Comparison of ENCODE assay signal across 8 cellular contexts in the genomic region with DNA sequence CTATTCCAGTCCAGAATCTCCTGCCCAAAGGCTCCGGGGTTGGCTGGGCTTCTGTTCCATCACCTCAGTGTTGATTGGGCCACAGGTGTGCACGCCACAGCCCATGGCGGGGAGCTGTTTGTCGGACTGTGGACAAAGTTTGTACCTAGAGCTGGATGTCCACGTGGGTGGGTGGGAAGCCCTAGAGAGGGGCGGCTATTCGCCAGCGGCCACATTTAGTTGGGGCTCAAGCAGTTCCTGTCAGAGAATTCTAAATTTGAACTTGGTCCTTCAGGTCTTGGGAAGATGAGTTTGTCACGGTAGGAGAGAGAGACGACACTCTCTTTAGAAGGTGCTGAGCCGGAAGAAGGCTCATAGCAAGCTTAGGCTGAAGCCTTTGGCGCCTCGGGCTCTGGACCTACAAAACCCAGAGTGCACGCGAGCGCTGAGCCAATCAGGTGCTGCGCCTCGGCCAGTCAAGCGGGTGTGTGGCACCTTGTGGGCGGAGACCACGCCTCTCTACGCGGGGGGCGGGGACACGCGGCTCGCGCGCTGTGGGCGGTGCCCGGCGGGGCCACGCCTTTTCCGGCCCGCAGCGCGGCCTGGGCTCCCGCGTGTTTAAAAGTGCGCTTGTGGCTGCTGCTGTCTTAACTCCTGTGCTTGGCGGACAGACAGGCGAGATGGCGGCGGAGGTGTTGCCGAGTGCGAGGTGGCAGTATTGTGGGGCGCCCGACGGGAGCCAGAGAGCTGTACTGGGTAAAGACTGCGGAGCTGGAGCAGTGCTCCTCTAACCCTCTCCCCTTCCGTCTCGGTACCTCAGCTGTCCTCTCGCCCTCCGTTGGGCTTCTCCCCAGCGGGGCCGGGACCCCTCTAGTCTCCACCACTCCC. TPM values are rescaled to one million over a fixed set of nuclear protein-coding genes. Genes with fewer than 3 reads are reported as not detected.
DNase-seq lines count a peak whose midpoint lies in the region; ATAC-seq and TF ChIP-seq lines count a peak whose summit lies in the region.

A gene with protein sequence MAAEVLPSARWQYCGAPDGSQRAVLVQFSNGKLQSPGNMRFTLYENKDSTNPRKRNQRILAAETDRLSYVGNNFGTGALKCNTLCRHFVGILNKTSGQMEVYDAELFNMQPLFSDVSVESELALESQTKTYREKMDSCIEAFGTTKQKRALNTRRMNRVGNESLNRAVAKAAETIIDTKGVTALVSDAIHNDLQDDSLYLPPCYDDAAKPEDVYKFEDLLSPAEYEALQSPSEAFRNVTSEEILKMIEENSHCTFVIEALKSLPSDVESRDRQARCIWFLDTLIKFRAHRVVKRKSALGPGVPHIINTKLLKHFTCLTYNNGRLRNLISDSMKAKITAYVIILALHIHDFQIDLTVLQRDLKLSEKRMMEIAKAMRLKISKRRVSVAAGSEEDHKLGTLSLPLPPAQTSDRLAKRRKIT (plus strand): TSS at position 560 of the 867 bp plus-strand sequence. CDS start 100 bp downstream, at position 660.

- H3K4me1 ChIP-seq in PC-3 (ENCODE audit: insufficient read depth, low read length) (peaks cover 28% of the 10 kb centered on the region), mucosa of rectum (ENCODE audit: control insufficient read depth in 2 of 2, insufficient read depth in 2 of 2, low read length in 2 of 2) (peaks cover 13 to 20% of the 10 kb centered on the region in 2 donors)

- H3F3A ChIP-seq in PC-3 (ENCODE audit: low read length, unreplicated experiment): no peaks in the 10 kb centered on the region

- H2AFZ ChIP-seq in PC-3 (ENCODE audit: low read length): peak within 1 kb of the TSS; percentile 87

- intact Hi-C loops in PC-3 (cut with micrococcal nuclease): loop anchor here (10.0 kb wide), 2 partner anchors 89 to 419 kb away; partner anchors contain the start of genes FBXO10 and SLC25A51

- H3K4me2 ChIP-seq in PC-3 (ENCODE audit: low read length): peak within 1 kb of the TSS; percentile 98

- H3K36me3 ChIP-seq in PC-3 (ENCODE audit: low read depth, low read length) (peaks cover 9% of the 10 kb centered on the region; the same call in 1 of the 2 replicates), mucosa of rectum (ENCODE audit: control insufficient read depth in 2 of 2, insufficient read depth in 2 of 2, low read length in 2 of 2) (peaks cover 0 to 6% of the 10 kb centered on the region in 2 donors)

- no peaks in the 10 kb centered on the region for H3K9me2 ChIP-seq in PC-3 (replicated peaks; ENCODE audit: low read length)

- H3K9ac ChIP-seq in PC-3 (ENCODE audit: low read length) (peak within 1 kb of the TSS; percentile 94), mucosa of rectum (ENCODE audit: low read depth in 1 of 2, low read length in 2 of 2) (peak within 1 kb of the TSS; percentile 75 to 76)

- H4K20me1 ChIP-seq in PC-3 (ENCODE audit: low read length): peaks cover 3% of the 10 kb centered on the region; the same call in 1 of the 2 replicates

- H3K27ac ChIP-seq in PC-3 (ENCODE audit: low read length) (peak within 1 kb of the TSS; percentile 38), mucosa of rectum (ENCODE audit: low read depth in 2 of 2, low read length in 2 of 2) (peak within 1 kb of the TSS; percentile 42 to 67)

- no peaks in the 10 kb centered on the region for H3K27me3 ChIP-seq in PC-3 (ENCODE audit: low read length)
- peaks cover 0 to 4% of the 10 kb centered on the region in 2 donors for H3K27me3 ChIP-seq in mucosa of rectum (ENCODE audit: control insufficient read depth in 2 of 2, insufficient read depth in 2 of 2, low read length in 2 of 2)

- DNase-seq in DMS153 treated with DMSO at 0.1 percent for 48 hours (lab: John Stamatoyannopoulos, UW; ENCODE audit: unreplicated experiment) (peak; percentile 89), PC-3 (peak; percentile 94), activated T-cell treated with anti-CD3 and anti-CD28 coated beads for 48 hours (ENCODE audit: low read depth) (peak; percentile 96), epithelial cell of proximal tubule (ENCODE audit: low read depth) (peak; percentile 43)
- DNase-seq in Jurkat, Clone E6-1 (ENCODE audit: low read depth, low spot score): peak; percentile 93
- DNase-seq in stimulated activated CD8-positive, alpha-beta memory T cell treated with anti-CD3 and anti-CD28 coated beads, Interleukin-4, amount 100 ng/mL, for 4 hours (ENCODE audit: low read depth in 2 of 2, low spot score in 1 of 2): peak; percentile 90 to 91

- H3K9me3 ChIP-seq in PC-3 (ENCODE audit: low read length) (no peaks in the 10 kb centered on the region), mucosa of rectum (ENCODE audit: control insufficient read depth in 2 of 2, low read length in 2 of 2) (no peaks in the 10 kb centered on the region)

- CTCF ChIA-PET in PC-3 (lab: Charles Lee): interaction anchor here (0.6 kb wide), 1 partner anchor 83 kb away, joined by 4 read pairs; no protein-coding TSS in a partner anchor

- H3K79me2 ChIP-seq in PC-3 (ENCODE audit: low read length): peaks cover 42% of the 10 kb centered on the region

- BruUV-seq in PC-3 (replicated peaks; lab: Mats Ljungman, UMichigan): TSS peak; percentile 92

- H3K4me3 ChIP-seq in Jurkat, Clone E6-1 (ENCODE audit: low read length): peak within 1 kb of the TSS; percentile 96
- peak within 1 kb of the TSS; percentile 90 for H3K4me3 ChIP-seq in PC-3 (ENCODE audit: low read length)
- peak within 1 kb of the TSS; percentile 91 for H3K4me3 ChIP-seq in epithelial cell of proximal tubule (ENCODE audit: low read depth, low read length)
- H3K4me3 ChIP-seq in mucosa of rectum (ENCODE audit: low read length in 2 of 2): peak within 1 kb of the TSS; percentile 92 to 97

- POLR2A ChIA-PET in PC-3 (lab: Charles Lee; ENCODE audit: unreplicated experiment): no interaction called here

- ATAC-seq in GM21619 (IDR thresholded peaks at IDR 0.05; ENCODE audit: unreplicated experiment) (peak; percentile 98), PC-3 (peak; percentile 91)

- TF ChIP-seq CTCF in PC-3 (conservative IDR thresholded peaks at IDR 0.05; ENCODE audit: low read depth, low read length): no peak
- TF ChIP-seq CTCF in epithelial cell of proximal tubule (conservative IDR thresholded peaks at IDR 0.05; ENCODE audit: low read depth, low read length): no peak

RNA-seq across cellular contexts. Expression of the gene that starts here (rescaled TPM):
- polyA plus RNA-seq in Jurkat, Clone E6-1 (2012; ENCODE audit: insufficient read depth, insufficient read length): 47.2 TPM
- total RNA-seq in PC-3 (2014; rRNA removed) (37.0 and 37.2 TPM in 2 replicates), epithelial cell of proximal tubule (23.2 and 44.1 TPM in 2 replicates)

Comparison
In these comparisons a context has a peak if more than half of its experiments do, and no peak if none do; other contexts are left out.
1. Peak in every context shown above with its lines: DNase-seq, ATAC-seq, H3K4me3 ChIP-seq and H3K27ac ChIP-seq.
2. DNase-seq: peak in every context shown above with its lines; median percentile 96 in activated T-cell treated with anti-CD3 and anti-CD28 coated beads for 48 hours; 94 in PC-3; 93 in Jurkat, Clone E6-1; 90 in stimulated activated CD8-positive, alpha-beta memory T cell treated with anti-CD3 and anti-CD28 coated beads, Interleukin-4, amount 100 ng/mL, for 4 hours; 89 in DMS153 treated with DMSO at 0.1 percent for 48 hours; 43 in epithelial cell of proximal tubule.